In genomic region chr11:65224939-65225283, GRCh38 we compare ENCODE assay signal across 8 cellular contexts. TPM values are rescaled to one million over a fixed set of nuclear protein-coding genes. Genes with fewer than 3 reads are reported as not detected.
A peak's percentile ranks its signal among the peaks of the same experiment; 100 is the strongest.
DNase-seq lines count a peak whose midpoint lies in the region; ATAC-seq, FAIRE-seq and TF ChIP-seq lines count a peak whose summit lies in the region.
"Had no signal": no experiment of that assay in that cellular context is flagged by ENCODE, and none has a peak within 500 bp of the region (broad histone marks: within the 10 kb centered on the region; RNA-seq: fewer than 3 reads in every experiment).

No MANE protein-coding gene starts in this region.

- DNase-seq in ascending aorta (ENCODE audit: low spot score in 2 of 2) (no peak), keratinocyte (ENCODE audit: low read depth, low spot score) (no peak), thyroid gland (peak; percentile 16 to 26)
- DNase-seq in activated CD4-positive, alpha-beta T cell treated with anti-CD3 and anti-CD28 coated beads, Interleukin-2, amount 50 U/mL, for 48 hours, result no peak
- DNase-seq in activated CD4-positive, CD25-positive, alpha-beta regulatory T cell (lab: John Stamatoyannopoulos, UW), result no peak

- H3K9ac ChIP-seq in HUES48 (ENCODE audit: low read depth, low read length) (0 out of 2 replicates have a peak overlapping the region, but pooled peaks have one; percentile 70), keratinocyte (ENCODE audit: control insufficient read depth, extremely low read depth, insufficient read depth, low read length) (peak overlapping the region; percentile 65)

- no peak for ATAC-seq in HG02840 (IDR thresholded peaks at IDR 0.05; ENCODE audit: low FRiP score, unreplicated experiment)

- TF ChIP-seq POLR2A in thyroid gland (IDR thresholded peaks at IDR 0.05), result no peak

- H3K27me3 ChIP-seq in HUES48 (ENCODE audit: control insufficient read depth, insufficient read depth, low read length) (no peaks in the 10 kb centered on the region), ascending aorta (no peaks in the 10 kb centered on the region), keratinocyte (ENCODE audit: control insufficient read depth, extremely low read depth, insufficient read depth, low read length) (no peaks in the 10 kb centered on the region), thyroid gland (no peaks in the 10 kb centered on the region)

- H3K36me3 ChIP-seq in HUES48 (ENCODE audit: control insufficient read depth, insufficient read depth, low read length), result peaks cover 15% of the 10 kb centered on the region
- no peaks in the 10 kb centered on the region for H3K36me3 ChIP-seq in ascending aorta
- H3K36me3 ChIP-seq in keratinocyte (ENCODE audit: control insufficient read depth in 2 of 2, extremely low read depth in 1 of 2, insufficient read depth in 2 of 2, low read length in 2 of 2), result peaks cover 0 to 24% of the 10 kb centered on the region in 2 experiments
- no peaks in the 10 kb centered on the region for H3K36me3 ChIP-seq in thyroid gland

- peak overlapping the region; percentile 68 for H3K4me3 ChIP-seq in HUES48 (ENCODE audit: low read depth, low read length)
- H3K4me3 ChIP-seq in ascending aorta, result peak overlapping the region; percentile 60
- H3K4me3 ChIP-seq in keratinocyte (ENCODE audit: control insufficient read depth in 2 of 3, extremely low read depth in 1 of 3, insufficient read depth in 2 of 3, low read depth in 1 of 3, low read length in 3 of 3), result peak overlapping the region in 1 of 3 experiments; percentile 58
- no peak overlapping the region for H3K4me3 ChIP-seq in thyroid gland (replicated peaks in 1 of 3)

- intact Hi-C loops in ascending aorta (cut with DNase I) (no loop called here), thyroid gland (cut with DNase I) (no loop called here)

- 52 to 64% methylated on average over 5 of the region's 5 CpGs for WGBS in thyroid gland, 2 donors

- H3K79me2 ChIP-seq in keratinocyte (ENCODE audit: control insufficient read depth, insufficient read depth, low read length), result no peaks in the 10 kb centered on the region

- peak overlapping the region; percentile 91 for H3K4me2 ChIP-seq in keratinocyte (ENCODE audit: control insufficient read depth, extremely low read depth, insufficient read depth, low read depth, low read length)

- H3K4me1 ChIP-seq in HUES48 (ENCODE audit: control insufficient read depth, insufficient read depth, low read length) (peaks cover 12% of the 10 kb centered on the region), ascending aorta (peaks cover 0 to 12% of the 10 kb centered on the region in 2 donors), keratinocyte (ENCODE audit: control insufficient read depth, extremely low read depth, insufficient read depth, low read length) (peaks cover 14% of the 10 kb centered on the region), thyroid gland (peaks cover 6 to 9% of the 10 kb centered on the region in 2 donors)

- dilution Hi-C loops in keratinocyte (cut with MboI; ENCODE audit: extremely low pct_ligation_motif_present, low sequenced_read_pairs), result no loop called here

- no peak for FAIRE-seq in keratinocyte (lab: Jason Lieb, UNC)

- no peak for TF ChIP-seq CTCF in ascending aorta (IDR thresholded peaks at IDR 0.05)
- TF ChIP-seq CTCF in keratinocyte (optimal IDR thresholded peaks at IDR 0.05 in 1 of 3, IDR thresholded peaks at IDR 0.05 in 1 of 3, conservative IDR thresholded peaks at IDR 0.05 in 1 of 3; ENCODE audit: extremely low read depth in 1 of 3, insufficient read depth in 2 of 3, low read length in 3 of 3), result no peak
- TF ChIP-seq CTCF in thyroid gland (IDR thresholded peaks at IDR 0.05), result no peak

- H2AFZ ChIP-seq in keratinocyte (ENCODE audit: control insufficient read depth, low read length), result peak overlapping the region; percentile 79

- H4K20me1 ChIP-seq in keratinocyte (ENCODE audit: control insufficient read depth, extremely low read depth, insufficient read depth, low read length), result no peaks in the 10 kb centered on the region

- H3K9me1 ChIP-seq in keratinocyte (ENCODE audit: control insufficient read depth, extremely low read depth, insufficient read depth, low read length), result no peaks in the 10 kb centered on the region

- peak overlapping the region; percentile 84 for H3K27ac ChIP-seq in HUES48 (ENCODE audit: low read depth, low read length)
- H3K27ac ChIP-seq in ascending aorta, result peak overlapping the region in 1 of 2 donors; percentile 40
- peak overlapping the region; percentile 75 for H3K27ac ChIP-seq in keratinocyte (ENCODE audit: control insufficient read depth, insufficient read depth, low read length)
- no peak overlapping the region for H3K27ac ChIP-seq in thyroid gland

- no peaks in the 10 kb centered on the region for H3K9me3 ChIP-seq in HUES48 (ENCODE audit: control insufficient read depth, insufficient read depth, low read length)
- no peaks in the 10 kb centered on the region for H3K9me3 ChIP-seq in ascending aorta
- H3K9me3 ChIP-seq in keratinocyte (ENCODE audit: control insufficient read depth, low read depth, low read length), result no peaks in the 10 kb centered on the region
- H3K9me3 ChIP-seq in thyroid gland, result no peaks in the 10 kb centered on the region

RNA-seq across cellular contexts. Expression of gene POLA2, which starts 36.9 kb away (rescaled TPM):
- 27.4 TPM for total RNA-seq in ascending aorta
- polyA plus RNA-seq in keratinocyte, result 13.8 to 21.5 TPM (median 20.9 TPM) in 3 replicates
- 1.2 TPM for polyA plus RNA-seq in keratinocyte (2011; ENCODE audit: low read depth)
- 7.3 and 15.7 TPM in 2 replicates for polyA plus RNA-seq in keratinocyte (2011; cell fraction: cytosol; rRNA removed)
- 16.6 and 17.0 TPM in 2 replicates for polyA plus RNA-seq in keratinocyte (2011; cell fraction: nucleus; rRNA removed)
- 3.2 and 9.5 TPM in 2 replicates for polyA plus RNA-seq in keratinocyte (2012; ENCODE audit: low replicate concordance)
- 14.2 to 23.6 TPM (median 23.1 TPM) in 3 replicates for polyA minus RNA-seq in keratinocyte
- polyA minus RNA-seq in keratinocyte (2011; cell fraction: cytosol; rRNA and poly(A)+ RNA removed), result 5.9 TPM
- 3.6 and 9.2 TPM in 2 replicates for polyA minus RNA-seq in keratinocyte (2011; cell fraction: nucleus; rRNA and poly(A)+ RNA removed)
- 10 to 100 TPM in 2 of 4 donors, 1 to 10 TPM in 2; 7.6 to 11.3 (median 10.4) TPM for total RNA-seq in thyroid gland

RNA-seq across cellular contexts. Expression of gene CAPN1, which starts 43.2 kb away (rescaled TPM):
- total RNA-seq in ascending aorta (239 TPM), thyroid gland (100 to 1,000 TPM; 265 to 519 (median 340) TPM)
- 250 to 300 TPM (median 284 TPM) in 3 replicates for polyA plus RNA-seq in keratinocyte
- 213 TPM for polyA plus RNA-seq in keratinocyte (2011; ENCODE audit: low read depth)
- 259 and 452 TPM in 2 replicates for polyA plus RNA-seq in keratinocyte (2011; cell fraction: cytosol; rRNA removed)
- polyA plus RNA-seq in keratinocyte (2011; cell fraction: nucleus; rRNA removed), result 405 and 511 TPM in 2 replicates
- polyA plus RNA-seq in keratinocyte (2012; ENCODE audit: low replicate concordance), result 229 and 409 TPM in 2 replicates
- polyA minus RNA-seq in keratinocyte, result 393 to 816 TPM (median 404 TPM) in 3 replicates
- polyA minus RNA-seq in keratinocyte (2011; cell fraction: cytosol; rRNA and poly(A)+ RNA removed), result 432 TPM
- polyA minus RNA-seq in keratinocyte (2011; cell fraction: nucleus; rRNA and poly(A)+ RNA removed), result 260 and 270 TPM in 2 replicates

RNA-seq across cellular contexts. Expression of gene SPDYC, which starts 54.9 kb away (rescaled TPM):
- total RNA-seq in ascending aorta (not detected), thyroid gland (not detected)
- polyA plus RNA-seq in keratinocyte, result not detected in 3 replicates
- polyA plus RNA-seq in keratinocyte (2011; ENCODE audit: low read depth), result not detected
- not detected in 2 replicates for polyA plus RNA-seq in keratinocyte (2011; cell fraction: cytosol; rRNA removed)
- not detected in 2 replicates for polyA plus RNA-seq in keratinocyte (2011; cell fraction: nucleus; rRNA removed)
- polyA plus RNA-seq in keratinocyte (2012; ENCODE audit: low replicate concordance), result not detected in 2 replicates
- polyA minus RNA-seq in keratinocyte, result not detected in 3 replicates
- polyA minus RNA-seq in keratinocyte (2011; cell fraction: cytosol; rRNA and poly(A)+ RNA removed), result not detected
- not detected in 2 replicates for polyA minus RNA-seq in keratinocyte (2011; cell fraction: nucleus; rRNA and poly(A)+ RNA removed)
- polyA plus RNA-seq: adipose tissue had no signal

Comparison
In these comparisons a context has a peak if more than half of its experiments do, and no peak if none do; other contexts are left out.
1. H3K27ac ChIP-seq: peak in HUES48 (single experiment) and keratinocyte (single experiment); none in thyroid gland (0 of 3).
2. H3K4me3 ChIP-seq: peak in HUES48 (single experiment) and ascending aorta (2 of 2); none in thyroid gland (0 of 3).
3. DNase-seq: peak in thyroid gland (2 of 2); none in ascending aorta (0 of 2), keratinocyte (single experiment), activated CD4-positive, alpha-beta T cell treated with anti-CD3 and anti-CD28 coated beads, Interleukin-2, amount 50 U/mL, for 48 hours (0 of 2) and activated CD4-positive, CD25-positive, alpha-beta regulatory T cell (0 of 4).